16 cellular contexts compared by ENCODE assay signal in genomic region chr2:239499989-239500914, GRCh38.
DNase-seq lines count a peak whose midpoint lies in the region; ATAC-seq and TF ChIP-seq lines count a peak whose summit lies in the region.
"Had no signal": no experiment of that assay in that cellular context is flagged by ENCODE, and none has a peak within 500 bp of the region (broad histone marks: within the 10 kb centered on the region; RNA-seq: fewer than 3 reads in every experiment).

No MANE protein-coding gene starts in this region.

- POLR2A ChIA-PET in CD8-positive, alpha-beta memory T cell (lab: Charles Lee), result no interaction called here

- H3K9me3 ChIP-seq in CD8-positive, alpha-beta memory T cell (ENCODE audit: low read length), result no peaks in the 10 kb centered on the region

- peaks cover 33% of the 10 kb centered on the region for H3K4me1 Mint-ChIP-seq in nephron
- H3K4me1 Mint-ChIP-seq in CD8-positive, alpha-beta memory T cell, result no peaks in the 10 kb centered on the region
- H3K4me1 Mint-ChIP-seq: endodermal cell, natural killer cell had no signal

- ATAC-seq in Right ventricle myocardium superior (ENCODE audit: poor library complexity) (peak; percentile 34), GM21619 (IDR thresholded peaks at IDR 0.05; ENCODE audit: unreplicated experiment) (no peak), HG02798 (IDR thresholded peaks at IDR 0.05; ENCODE audit: poor library complexity, unreplicated experiment) (no peak)
- ATAC-seq: activated CD4-positive, CD25-positive, alpha-beta regulatory T cell treated with anti-CD3 and anti-CD28 coated beads, Interleukin-2, amount 50 U/mL, for 24 hours had no signal

- H3K27me3 ChIP-seq in CD8-positive, alpha-beta memory T cell (ENCODE audit: insufficient read depth, low read length, poor library complexity, severe bottlenecking), result no peaks in the 10 kb centered on the region

- no peak overlapping the region for H3K27ac ChIP-seq in CD8-positive, alpha-beta memory T cell (ENCODE audit: low read depth, low read length)

- peak overlapping the region in 2 of 3 experiments; percentile 17 to 67 for H3K27ac Mint-ChIP-seq in nephron
- H3K27ac Mint-ChIP-seq in CD8-positive, alpha-beta memory T cell, result no peak overlapping the region
- H3K27ac Mint-ChIP-seq: endodermal cell, natural killer cell had no signal

- no peak overlapping the region for H3K4me3 Mint-ChIP-seq in nephron
- no peak overlapping the region for H3K4me3 Mint-ChIP-seq in CD8-positive, alpha-beta memory T cell
- H3K4me3 Mint-ChIP-seq: endodermal cell, natural killer cell had no signal

- no peaks in the 10 kb centered on the region for H3K4me1 ChIP-seq in CD8-positive, alpha-beta memory T cell (ENCODE audit: insufficient read depth, low read length)

- H3K36me3 Mint-ChIP-seq in nephron (ENCODE audit: low read depth), result no peaks in the 10 kb centered on the region
- no peaks in the 10 kb centered on the region for H3K36me3 Mint-ChIP-seq in CD8-positive, alpha-beta memory T cell
- H3K36me3 Mint-ChIP-seq: natural killer cell had no signal

- no peak for TF ChIP-seq POLR2A in NB4 (IDR thresholded peaks at IDR 0.05; ENCODE audit: extremely low read depth, insufficient read length)

- peaks cover 28% of the 10 kb centered on the region for H3K27me3 Mint-ChIP-seq in nephron (ENCODE audit: low read depth)
- H3K27me3 Mint-ChIP-seq in CD8-positive, alpha-beta memory T cell, result peaks cover 4 to 21% of the 10 kb centered on the region in 2 donors

- no peaks in the 10 kb centered on the region for H3K36me3 ChIP-seq in CD8-positive, alpha-beta memory T cell (ENCODE audit: insufficient read depth, low read length)

- H3K9me3 Mint-ChIP-seq in nephron, result no peaks in the 10 kb centered on the region
- H3K9me3 Mint-ChIP-seq in CD8-positive, alpha-beta memory T cell, result peaks cover 0 to 2% (median 0%) of the 10 kb centered on the region in 5 donors
- H3K9me3 Mint-ChIP-seq: natural killer cell had no signal

- H3K4me3 ChIP-seq in AG10803 (ENCODE audit: low read length) (no peak overlapping the region), NB4 (ENCODE audit: low read depth, low read length) (peak overlapping the region; percentile 22)
- H3K4me3 ChIP-seq in CD8-positive, alpha-beta memory T cell (ENCODE audit: low read length), result no peak overlapping the region

- TF ChIP-seq CTCF in AG10803 (conservative IDR thresholded peaks at IDR 0.05; ENCODE audit: low read length) (no peak), NB4 (IDR thresholded peaks at IDR 0.05; ENCODE audit: low read depth, low read length) (no peak), nephron (IDR thresholded peaks at IDR 0.05; ENCODE audit: unreplicated experiment in 3 of 3) (no peak)

- DNase-seq in AG10803 (ENCODE audit: low read depth) (peak; percentile 45), NB4 (ENCODE audit: low read depth) (peak; percentile 67), Right ventricle myocardium superior (no peak), NCI-H1694 (lab: John Stamatoyannopoulos, UW) (no peak)
- no peak for DNase-seq in CD8-positive, alpha-beta memory T cell
- DNase-seq: endodermal cell; HCEC 1CT; islet precursor cell; KG1; natural killer cell; NCI-H526 treated with DMSO at 0.1 percent for 48 hours; stimulated activated naive CD4-positive, alpha-beta T cell treated with Interleukin-2 at 50 U/mL for 16 hours had no signal

- CTCF ChIA-PET in CD8-positive, alpha-beta memory T cell (lab: Charles Lee), result no interaction called here

- intact Hi-C loops in Right ventricle myocardium superior (cut with DNase I), result no loop called here

Comparison
In these comparisons a context has a peak if more than half of its experiments do, and no peak if none do; other contexts are left out.
1. DNase-seq: peak in AG10803 (single experiment) and NB4 (single experiment); none in Right ventricle myocardium superior (single experiment), NCI-H1694 (single experiment) and CD8-positive, alpha-beta memory T cell (0 of 5).
2. H3K27ac Mint-ChIP-seq: peak in nephron (2 of 3); none in CD8-positive, alpha-beta memory T cell (0 of 8).